12 cellular contexts compared by ENCODE assay signal in genomic region chr10:101858723-101859500, GRCh38. TPM values are rescaled to one million over a fixed set of nuclear protein-coding genes. Genes with fewer than 3 reads are reported as not detected.
DNase-seq lines count a peak whose midpoint lies in the region; ATAC-seq and TF ChIP-seq lines count a peak whose summit lies in the region.
"Had no signal": no experiment of that assay in that cellular context is flagged by ENCODE, and none has a peak within 500 bp of the region (broad histone marks: within the 10 kb centered on the region; RNA-seq: fewer than 3 reads in every experiment).

No MANE protein-coding gene starts in this region.

- no peak overlapping the region for H3K4me3 Mint-ChIP-seq in activated CD4-positive, alpha-beta T cell treated with anti-CD3 and anti-CD28 coated beads for 36 hours
- H3K4me3 Mint-ChIP-seq in chondrocyte (ENCODE audit: unreplicated experiment) = no peak overlapping the region
- H3K4me3 Mint-ChIP-seq: nephron had no signal

- CTCF ChIA-PET in activated CD4-positive, alpha-beta T cell treated with anti-CD3 and anti-CD28 coated beads for 36 hours (lab: Charles Lee) = interaction anchor here (0.5 to 4.6 kb wide), 14 partner anchors 11 to 1376 kb away, joined by 3 to 25 read pairs (median 3); no protein-coding TSS in a partner anchor

- no peak overlapping the region for H3K4me3 ChIP-seq in mucosa of descending colon
- H3K4me3 ChIP-seq: tibial nerve had no signal

- POLR2A ChIA-PET in activated CD4-positive, alpha-beta T cell treated with anti-CD3 and anti-CD28 coated beads for 36 hours (lab: Charles Lee) = interaction anchor here (1.3 kb wide), 1 partner anchor 69 kb away, joined by 3 read pairs; no protein-coding TSS in a partner anchor

- peaks cover 20% of the 10 kb centered on the region for H3K36me3 Mint-ChIP-seq in activated CD4-positive, alpha-beta T cell treated with anti-CD3 and anti-CD28 coated beads for 36 hours (ENCODE audit: low read depth)
- H3K36me3 Mint-ChIP-seq in chondrocyte (ENCODE audit: low read depth) = peaks cover 15% of the 10 kb centered on the region

- H3K4me1 ChIP-seq in mucosa of descending colon (ENCODE audit: low read depth) = no peaks in the 10 kb centered on the region
- H3K4me1 ChIP-seq: tibial nerve had no signal

- peaks cover 8% of the 10 kb centered on the region for H3K9me3 Mint-ChIP-seq in activated CD4-positive, alpha-beta T cell treated with anti-CD3 and anti-CD28 coated beads for 36 hours (ENCODE audit: low read depth)
- H3K9me3 Mint-ChIP-seq in chondrocyte (ENCODE audit: low read depth) = peaks cover 12% of the 10 kb centered on the region

- intact Hi-C loops in activated CD4-positive, alpha-beta T cell treated with anti-CD3 and anti-CD28 coated beads for 36 hours (cut with DNase I, micrococcal nuclease) = no loop called here
- intact Hi-C loops in mucosa of descending colon (cut with DNase I, micrococcal nuclease) = no loop called here

- no peaks in the 10 kb centered on the region for H3K36me3 ChIP-seq in mucosa of descending colon (ENCODE audit: low read depth)

- peaks cover 10% of the 10 kb centered on the region for H3K9me3 ChIP-seq in mucosa of descending colon

- peak; percentile 55 for ATAC-seq in activated CD4-positive, alpha-beta T cell treated with anti-CD3 and anti-CD28 coated beads for 36 hours
- ATAC-seq in GM21526 (IDR thresholded peaks at IDR 0.05; ENCODE audit: low FRiP score, unreplicated experiment) (peak; percentile 66), HG03378 (IDR thresholded peaks at IDR 0.05; ENCODE audit: unreplicated experiment) (peak; percentile 62), mucosa of descending colon (peak; percentile 46)

- no peak overlapping the region for H3K27ac Mint-ChIP-seq in activated CD4-positive, alpha-beta T cell treated with anti-CD3 and anti-CD28 coated beads for 36 hours
- no peak overlapping the region for H3K27ac Mint-ChIP-seq in chondrocyte (ENCODE audit: unreplicated experiment)
- H3K27ac Mint-ChIP-seq: nephron had no signal

- no peak for DNase-seq in activated CD4-positive, alpha-beta T cell treated with anti-CD3 and anti-CD28 coated beads for 36 hours
- DNase-seq in activated CD4-positive, alpha-beta T cell treated with anti-CD3 and anti-CD28 coated beads for 4 hours = no peak
- DNase-seq in mucosa of descending colon = no peak
- DNase-seq in chondrocyte (ENCODE audit: low spot score) = no peak
- no peak for DNase-seq in NCI-H226
- no peak for DNase-seq in kidney tubule cell (ENCODE audit: low spot score)
- DNase-seq: activated gamma-delta T cell treated with Interleukin-2 at 50 U/mL for 16 hours; effector memory CD4-positive, alpha-beta T cell had no signal

- no peaks in the 10 kb centered on the region for H3K27me3 Mint-ChIP-seq in activated CD4-positive, alpha-beta T cell treated with anti-CD3 and anti-CD28 coated beads for 36 hours
- no peaks in the 10 kb centered on the region for H3K27me3 Mint-ChIP-seq in chondrocyte (ENCODE audit: low read depth)

- TF ChIP-seq CTCF in mucosa of descending colon (IDR thresholded peaks at IDR 0.05) (no peak), chondrocyte (IDR thresholded peaks at IDR 0.05) (no peak)

- peaks cover 4% of the 10 kb centered on the region for H3K4me1 Mint-ChIP-seq in activated CD4-positive, alpha-beta T cell treated with anti-CD3 and anti-CD28 coated beads for 36 hours
- no peaks in the 10 kb centered on the region for H3K4me1 Mint-ChIP-seq in chondrocyte (ENCODE audit: low read depth)
- H3K4me1 Mint-ChIP-seq: nephron had no signal

RNA-seq across cellular contexts. Expression of gene KCNIP2, which starts 15.3 kb away (rescaled TPM):
- total RNA-seq in activated CD4-positive, alpha-beta T cell treated with anti-CD3 and anti-CD28 coated beads for 36 hours = 1 to 10 TPM; 2.7 to 2.8 TPM
- total RNA-seq in mucosa of descending colon (1 to 10 TPM; 3.7 to 5.9 (median 4.2) TPM), chondrocyte (1.8 to 3.1 TPM (median 1.9 TPM) in 3 replicates)

RNA-seq across cellular contexts. Expression of gene OGA, which starts 40.7 kb away (rescaled TPM):
- total RNA-seq in activated CD4-positive, alpha-beta T cell treated with anti-CD3 and anti-CD28 coated beads for 36 hours = 100 to 1,000 TPM; 113 to 124 TPM
- total RNA-seq in mucosa of descending colon (100 to 1,000 TPM in 2 of 3 donors, 10 to 100 TPM in 1; 80.8 to 112 (median 110) TPM), chondrocyte (75.5 to 79.2 TPM (median 75.5 TPM) in 3 replicates)
